ENCODE assay signal across 8 cellular contexts in the genomic region with DNA sequence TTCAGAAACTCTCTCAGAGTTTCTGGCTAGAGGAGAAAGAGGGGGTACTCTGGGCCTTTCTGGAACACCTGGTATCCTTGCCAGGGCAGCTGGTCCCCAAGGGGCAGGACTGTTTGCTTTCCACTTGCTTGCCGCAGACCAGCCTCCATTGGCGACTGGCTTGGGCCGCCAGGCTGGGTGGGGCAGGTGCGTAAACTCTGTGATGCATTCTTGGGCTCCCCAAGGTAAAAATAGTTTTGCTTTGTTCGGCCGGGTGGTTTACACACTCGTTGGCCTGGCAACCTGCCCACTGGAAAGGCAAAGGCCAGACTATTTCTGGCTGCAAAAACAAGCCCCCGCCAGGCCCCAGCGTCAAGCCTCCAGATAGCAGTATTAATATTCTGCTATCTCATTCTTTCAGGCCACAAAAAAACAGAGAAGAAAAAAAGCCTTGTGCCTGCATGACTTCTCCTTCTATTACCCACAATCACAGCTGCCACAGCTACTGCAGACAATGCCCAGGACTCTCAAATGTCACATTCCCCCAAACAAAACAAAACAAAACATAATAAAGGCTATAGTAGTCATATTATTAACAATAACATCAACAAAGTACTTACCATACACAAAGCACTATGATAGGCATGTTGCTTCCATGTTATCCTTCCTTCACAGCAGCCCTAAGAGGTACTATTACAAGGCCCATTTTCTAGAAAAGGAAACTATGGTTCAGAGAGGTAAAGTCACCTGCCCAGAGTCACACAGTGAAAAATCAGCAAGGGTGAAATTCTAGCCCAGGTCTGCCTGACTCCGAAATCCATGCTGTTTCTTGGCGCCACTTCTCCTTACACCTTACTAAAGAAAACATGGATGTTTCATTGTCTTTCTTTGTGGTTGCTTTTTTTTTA. TPM values are rescaled to one million over a fixed set of nuclear protein-coding genes. Genes with fewer than 3 reads are reported as not detected.
A peak's percentile ranks its signal among the peaks of the same experiment; 100 is the strongest.
DNase-seq lines count a peak whose midpoint lies in the region; ATAC-seq, FAIRE-seq and TF ChIP-seq lines count a peak whose summit lies in the region.

No MANE protein-coding gene starts in this region.

- peaks cover 4% of the 10 kb centered on the region for H3K27me3 Mint-ChIP-seq in astrocyte (ENCODE audit: low read depth, unreplicated experiment)
- H3K27me3 Mint-ChIP-seq in activated T-cell treated with anti-CD3 and anti-CD28 coated beads, Interleukin-2, amount 50 U/mL, for 4 hours (ENCODE audit: low read depth), result peaks cover 16% of the 10 kb centered on the region

- H3K27me3 ChIP-seq in astrocyte (ENCODE audit: insufficient read depth, low read length), result no peaks in the 10 kb centered on the region

- TF ChIP-seq RAD21 in Ishikawa (IDR thresholded peaks at IDR 0.05; ENCODE audit: low read depth), result no peak

- H3K4me1 Mint-ChIP-seq in astrocyte (ENCODE audit: low read depth, unreplicated experiment), result peaks cover 22% of the 10 kb centered on the region
- H3K4me1 Mint-ChIP-seq in activated T-cell treated with anti-CD3 and anti-CD28 coated beads, Interleukin-2, amount 50 U/mL, for 4 hours (ENCODE audit: low read depth), result no peaks in the 10 kb centered on the region

- peak; percentile 84 for DNase-seq in GM12865 (ENCODE audit: low read depth)
- peak; percentile 87 for DNase-seq in astrocyte (ENCODE audit: low read depth)
- DNase-seq in lung microvascular endothelial cell (ENCODE audit: low read depth in 2 of 2), result peak; percentile 34 to 97
- no peak for DNase-seq in foreskin melanocyte
- DNase-seq in activated T-cell treated with anti-CD3 and anti-CD28 coated beads, Interleukin-2, amount 50 U/mL, for 4 hours, result no peak
- DNase-seq in central memory CD4-positive, alpha-beta T cell, result no peak

- H3K4me1 ChIP-seq in astrocyte (ENCODE audit: insufficient read depth, low read length), result peaks cover 39% of the 10 kb centered on the region

- no peak for FAIRE-seq in astrocyte (lab: Jason Lieb, UNC)

- TF ChIP-seq CTCF in GM12865 (IDR thresholded peaks at IDR 0.05; ENCODE audit: insufficient read depth, low read depth, low read length, missing control alignments), result no peak
- no peak for TF ChIP-seq CTCF in astrocyte (IDR thresholded peaks at IDR 0.05; ENCODE audit: insufficient read depth, low read depth, low read length)

- TF ChIP-seq EP300 in Ishikawa (IDR thresholded peaks at IDR 0.05; ENCODE audit: borderline replicate concordance), result peak; percentile 89

- H2AFZ ChIP-seq in astrocyte (ENCODE audit: low read depth, low read length), result no peak overlapping the region

- no peaks in the 10 kb centered on the region for H3K9me3 ChIP-seq in astrocyte (ENCODE audit: insufficient read depth, low read depth, low read length)

- peak overlapping the region; percentile 68 for H3K9ac ChIP-seq in astrocyte (ENCODE audit: low read length)

- no peaks in the 10 kb centered on the region for H3K79me2 ChIP-seq in astrocyte (ENCODE audit: insufficient read depth, low read length)

- H3K4me3 Mint-ChIP-seq in astrocyte (ENCODE audit: unreplicated experiment), result no peak overlapping the region
- no peak overlapping the region for H3K4me3 Mint-ChIP-seq in activated T-cell treated with anti-CD3 and anti-CD28 coated beads, Interleukin-2, amount 50 U/mL, for 4 hours

- peaks cover 2% of the 10 kb centered on the region for H3K36me3 Mint-ChIP-seq in astrocyte (ENCODE audit: low read depth, unreplicated experiment)
- H3K36me3 Mint-ChIP-seq in activated T-cell treated with anti-CD3 and anti-CD28 coated beads, Interleukin-2, amount 50 U/mL, for 4 hours (ENCODE audit: insufficient read depth), result no peaks in the 10 kb centered on the region

- ATAC-seq in GM21717 (IDR thresholded peaks at IDR 0.05; ENCODE audit: unreplicated experiment), result peak; percentile 89
- no peak for ATAC-seq in activated T-cell treated with anti-CD3 and anti-CD28 coated beads, Interleukin-2, amount 50 U/mL, for 4 hours

- H4K20me1 ChIP-seq in astrocyte (ENCODE audit: insufficient read depth, low read length), result no peaks in the 10 kb centered on the region

- peak overlapping the region; percentile 49 for H3K4me2 ChIP-seq in astrocyte (ENCODE audit: low read length)

- no peak overlapping the region for H3K27ac Mint-ChIP-seq in astrocyte (ENCODE audit: unreplicated experiment)

- H3K4me3 ChIP-seq in GM12865 (ENCODE audit: low read depth, low read length) (no peak overlapping the region), astrocyte (ENCODE audit: insufficient read depth, low read depth, low read length) (no peak overlapping the region)

- no peaks in the 10 kb centered on the region for H3K9me3 Mint-ChIP-seq in astrocyte (ENCODE audit: unreplicated experiment)
- H3K9me3 Mint-ChIP-seq in activated T-cell treated with anti-CD3 and anti-CD28 coated beads, Interleukin-2, amount 50 U/mL, for 4 hours, result no peaks in the 10 kb centered on the region

- peak overlapping the region; percentile 75 for H3K27ac ChIP-seq in astrocyte (ENCODE audit: low read depth, low read length)

- H3K36me3 ChIP-seq in astrocyte (ENCODE audit: insufficient read depth, low read length), result no peaks in the 10 kb centered on the region

TF ChIP-seq in Ishikawa, 13 proteins besides CTCF, POLR2A, EP300 and RAD21:
- no peak for TF ChIP-seq TAF1 (IDR thresholded peaks at IDR 0.05; ENCODE audit: low read depth)
- TF ChIP-seq, protein P1, sequence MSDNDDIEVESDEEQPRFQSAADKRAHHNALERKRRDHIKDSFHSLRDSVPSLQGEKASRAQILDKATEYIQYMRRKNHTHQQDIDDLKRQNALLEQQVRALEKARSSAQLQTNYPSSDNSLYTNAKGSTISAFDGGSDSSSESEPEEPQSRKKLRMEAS (IDR thresholded peaks at IDR 0.05), result peak; percentile 39; the same call in 1 of the 2 replicates
- peak; percentile 63; the same call in 1 of the 2 replicates for TF ChIP-seq FOXM1 (IDR thresholded peaks at IDR 0.05; ENCODE audit: borderline replicate concordance, low read depth)
- TF ChIP-seq TCF12 (IDR thresholded peaks at IDR 0.05; ENCODE audit: low read depth), result peak; percentile 88
- TF ChIP-seq YY1 (IDR thresholded peaks at IDR 0.05; ENCODE audit: low read depth), result 0 out of 2 replicates have a peak, but pooled peaks have one; percentile 18
- peak; percentile 84 for TF ChIP-seq TEAD4 (IDR thresholded peaks at IDR 0.05)
- no peak for TF ChIP-seq ZBTB7A (IDR thresholded peaks at IDR 0.05; ENCODE audit: low read depth)
- TF ChIP-seq EGR1 (IDR thresholded peaks at IDR 0.05), result peak; percentile 34; the same call in 1 of the 2 replicates
- peak; percentile 89 for TF ChIP-seq NFIC (IDR thresholded peaks at IDR 0.05)
TF ChIP-seq in Ishikawa: peak in this region for 7.

RNA-seq across cellular contexts. Expression of a gene that starts 14.0 kb away (rescaled TPM):
- total RNA-seq in astrocyte (not detected in 2 replicates), lung microvascular endothelial cell (0.44 TPM in 1 of 2 replicates, not detected in the other)
- total RNA-seq in activated T-cell treated with anti-CD3 and anti-CD28 coated beads, Interleukin-2, amount 50 U/mL, for 4 hours, result not detected

Comparison
In these comparisons a context has a peak if more than half of its experiments do, and no peak if none do; other contexts are left out.
1. DNase-seq: peak in GM12865 (single experiment), astrocyte (single experiment) and lung microvascular endothelial cell (2 of 2); none in foreskin melanocyte (single experiment), activated T-cell treated with anti-CD3 and anti-CD28 coated beads, Interleukin-2, amount 50 U/mL, for 4 hours (single experiment) and central memory CD4-positive, alpha-beta T cell (single experiment).